ENCODE assay signal across 14 cellular contexts in the genomic region with DNA sequence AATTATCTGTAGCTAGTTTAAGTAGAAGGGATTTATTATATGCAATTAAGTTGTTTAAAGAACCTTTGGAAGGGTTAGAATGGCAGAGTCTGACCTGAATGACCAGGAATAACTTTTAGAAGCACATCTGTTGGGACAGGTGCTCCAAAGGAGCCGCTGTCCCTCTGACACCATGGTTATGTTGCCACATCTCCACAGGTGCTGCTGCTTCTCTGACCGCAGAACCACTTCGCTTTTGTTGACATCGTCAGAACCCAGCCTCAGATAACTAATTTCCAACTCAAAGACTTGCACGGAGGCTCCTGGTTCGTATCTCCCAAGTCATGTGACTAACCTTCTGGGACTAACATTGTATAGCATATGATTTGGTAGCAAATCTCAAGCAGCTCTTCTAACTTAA. TPM values are rescaled to one million over a fixed set of nuclear protein-coding genes. Genes with fewer than 3 reads are reported as not detected.
"Had no signal": no experiment of that assay in that cellular context is flagged by ENCODE, and none has a peak within 500 bp of the region (broad histone marks: within the 10 kb centered on the region; RNA-seq: fewer than 3 reads in every experiment).

No MANE protein-coding gene starts in this region.

RNA-seq across cellular contexts. Expression of a gene that starts 13.9 kb away (rescaled TPM):
- total RNA-seq: activated B cell treated with CpG ODN at 0.5 μM for 24 hours; activated CD8-positive, alpha-beta T cell treated with anti-CD3 and anti-CD28 coated beads for 36 hours; activated T-cell treated with anti-CD3 and anti-CD28 coated beads, Interleukin-2, amount 50 U/mL, for 4 hours; activated T-helper 17 cell treated with anti-CD3 and anti-CD28 coated beads, Interleukin-2, amount 50 U/mL, for 72 hours; astrocyte; bronchial epithelial cell; cardiac septum; cerebellum; dorsolateral prefrontal cortex; esophagus muscularis mucosa; foreskin keratinocyte; gastrocnemius medialis; heart left ventricle had no signal
- polyA plus RNA-seq: adipose tissue, foreskin keratinocyte, heart left ventricle had no signal
